ENCODE assay signal across 34 cellular contexts in the genomic region with DNA sequence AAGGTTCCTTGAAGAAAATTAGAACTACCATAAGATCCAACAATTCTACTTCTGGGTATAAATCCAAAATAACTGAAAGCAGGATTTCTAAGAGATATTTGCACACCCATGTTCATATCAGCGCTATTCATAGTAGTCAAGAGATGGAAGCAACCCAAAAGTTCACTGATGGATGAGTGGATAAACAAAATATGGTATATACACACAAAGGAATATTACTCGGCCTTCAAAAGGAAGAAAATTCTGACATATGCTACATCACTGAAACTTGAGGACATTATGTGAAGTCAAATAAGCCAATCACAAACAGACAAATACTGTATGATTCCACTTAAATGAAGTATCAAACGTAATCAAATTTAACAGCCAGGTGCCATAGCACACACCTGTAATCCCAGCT.
"Had no signal": no experiment of that assay in that cellular context is flagged by ENCODE, and none has a peak within 500 bp of the region (broad histone marks: within the 10 kb centered on the region; RNA-seq: fewer than 3 reads in every experiment).

No MANE protein-coding gene starts in this region.

- FAIRE-seq: astrocyte, bronchial epithelial cell had no signal

- H3K4me3 ChIP-seq: adrenal gland, ascending aorta, body of pancreas, breast epithelium, cardiac muscle cell had no signal

- H3K4me1 ChIP-seq: ascending aorta, body of pancreas, breast epithelium had no signal

- H3K36me3 ChIP-seq: breast epithelium had no signal

- ATAC-seq: activated naive CD4-positive, alpha-beta T cell treated with anti-CD3 and anti-CD28 coated beads, Interleukin-2, amount 50 U/mL, for 72 hours; activated naive CD8-positive, alpha-beta T cell treated with anti-CD3 and anti-CD28 coated beads, Interleukin-2, amount 50 U/mL, for 24 hours; activated T-cell treated with anti-CD3 and anti-CD28 coated beads, Interleukin-2, amount 50 U/mL, for 4 hours; activated T-cell treated with anti-CD3 and anti-CD28 coated beads, Interleukin-2, amount 50 U/mL, for 72 hours; activated T-helper 17 cell treated with anti-CD3 and anti-CD28 coated beads, Interleukin-2, amount 50 U/mL, for 72 hours; body of pancreas had no signal

- H3K27me3 ChIP-seq: adrenal gland, ascending aorta, body of pancreas, brain microvascular endothelial cell, breast epithelium, cardiac muscle cell had no signal

- H3K27ac ChIP-seq: adrenal gland, ascending aorta, body of pancreas, brain microvascular endothelial cell, breast epithelium, cardiac muscle cell had no signal

- H3K9me3 ChIP-seq: adrenal gland, ascending aorta, body of pancreas, breast epithelium had no signal

- DNase-seq: activated effector memory CD4-positive, alpha-beta T cell treated with anti-CD3 and anti-CD28 coated beads, Interleukin-2, amount 50 U/mL, for 16 hours; activated effector memory CD4-positive, alpha-beta T cell treated with Interleukin-2 at 50 U/mL for 16 hours; activated gamma-delta T cell; activated gamma-delta T cell treated with Interleukin-2 at 50 U/mL for 16 hours; activated naive CD4-positive, alpha-beta T cell; activated naive CD4-positive, alpha-beta T cell treated with anti-CD3 and anti-CD28 coated beads for 36 hours; activated naive CD4-positive, alpha-beta T cell treated with anti-CD3 and anti-CD28 coated beads, Interleukin-2, amount 10 ng/mL, durations not matched to agents 7 days and 5 days; activated naive CD4-positive, alpha-beta T cell treated with anti-CD3 and anti-CD28 coated beads, Interleukin-2, amount 50 U/mL, for 16 hours; activated naive CD4-positive, alpha-beta T cell treated with Interleukin-2 at 50 U/mL for 16 hours; activated naive CD8-positive, alpha-beta T cell treated with anti-CD3 and anti-CD28 coated beads for 36 hours; activated naive CD8-positive, alpha-beta T cell treated with anti-CD3 and anti-CD28 coated beads, Interleukin-2, amount 10 ng/mL, durations not matched to agents 7 days and 5 days; activated naive CD8-positive, alpha-beta T cell treated with anti-CD3 and anti-CD28 coated beads, Interleukin-2, amount 50 U/mL, for 24 hours; activated T-cell treated with anti-CD3 and anti-CD28 coated beads, Interleukin-2, amount 50 U/mL, for 1 hour; activated T-cell treated with anti-CD3 and anti-CD28 coated beads, Interleukin-2, amount 50 U/mL, for 24 hours; activated T-cell treated with anti-CD3 and anti-CD28 coated beads, Interleukin-2, amount 50 U/mL, for 4 hours; activated T-cell treated with anti-CD3 and anti-CD28 coated beads, Interleukin-2, amount 50 U/mL, for 48 hours; activated T-cell treated with anti-CD3 and anti-CD28 coated beads, Interleukin-2, amount 50 U/mL, for 72 hours; adrenal gland; amniotic stem cell; amygdala; anterior cingulate cortex; aorta; body of pancreas; brain microvascular endothelial cell; caudate nucleus; central memory CD4-positive, alpha-beta T cell; cerebellar nuclear complex had no signal
